ENCODE assay signal across 11 cellular contexts in the genomic region with DNA sequence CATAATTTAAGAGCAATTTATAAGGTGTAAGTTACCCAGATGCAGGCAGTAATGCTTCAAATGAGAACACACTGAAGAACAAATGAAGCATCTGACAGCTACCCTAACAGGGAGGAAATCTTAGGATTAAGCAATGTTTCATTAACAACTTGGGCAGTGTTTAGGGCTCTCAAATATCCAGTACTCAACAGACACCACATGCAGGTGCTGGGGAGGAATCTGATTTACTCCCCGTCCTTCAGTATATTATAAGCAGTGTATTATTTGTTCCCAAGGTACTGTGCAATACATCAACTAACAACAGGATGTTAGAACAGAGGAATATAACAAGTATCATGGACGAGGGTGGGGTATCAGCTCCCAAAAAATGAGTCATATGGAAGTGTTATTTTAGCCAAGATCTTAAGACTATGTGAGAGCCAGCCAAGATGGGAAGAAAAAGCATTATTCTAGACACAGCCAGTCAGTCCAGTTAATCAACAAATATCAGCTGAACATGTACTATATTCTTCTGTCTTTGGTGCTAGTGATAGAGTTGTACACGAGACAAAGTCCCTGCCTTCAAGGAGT. TPM values are rescaled to one million over a fixed set of nuclear protein-coding genes. Genes with fewer than 3 reads are reported as not detected.
DNase-seq lines count a peak whose midpoint lies in the region; ATAC-seq and TF ChIP-seq lines count a peak whose summit lies in the region.
"Had no signal": no experiment of that assay in that cellular context is flagged by ENCODE, and none has a peak within 500 bp of the region (broad histone marks: within the 10 kb centered on the region; RNA-seq: fewer than 3 reads in every experiment).

No MANE protein-coding gene starts in this region.

- POLR2A ChIA-PET in RWPE1 (lab: Yijun Ruan, JAX; ENCODE audit: low non-redundant PET) = no interaction called here

- H3K36me3 Mint-ChIP-seq in osteocyte (ENCODE audit: unreplicated experiment) = peaks cover 37% of the 10 kb centered on the region

- no peak overlapping the region for H3K27ac ChIP-seq in RWPE1

- H3K4me1 Mint-ChIP-seq in osteocyte (ENCODE audit: unreplicated experiment) = peaks cover 20% of the 10 kb centered on the region

- intact Hi-C loops in Right ventricle myocardium superior (cut with DNase I) = no loop called here

- no peak overlapping the region for H3K4me3 Mint-ChIP-seq in osteocyte (ENCODE audit: unreplicated experiment)

- peak; percentile 57 for DNase-seq in EL
- DNase-seq in RWPE1 (ENCODE audit: low spot score) = peak; percentile 41
- DNase-seq in fibroblast of gingiva (ENCODE audit: low read depth) = peak; percentile 69
- no peak for DNase-seq in osteocyte (ENCODE audit: extremely low spot score, unreplicated experiment)
- DNase-seq in middle frontal gyrus (ENCODE audit: extremely low spot score, low spot score) = no peak
- no peak for DNase-seq in GM13977 (ENCODE audit: low spot score)
- no peak for DNase-seq in Right ventricle myocardium superior
- DNase-seq: amygdala, NCI-H2107, sigmoid colon had no signal

- ATAC-seq in HG03442 (IDR thresholded peaks at IDR 0.05; ENCODE audit: unreplicated experiment) (no peak), Right ventricle myocardium superior (ENCODE audit: poor library complexity) (no peak)

- CTCF ChIA-PET in RWPE1 (lab: Yijun Ruan, JAX) = interaction anchor here (1.5 kb wide), 1 partner anchor 35 kb away, joined by 4 read pairs; the partner anchor contains the start of gene C15orf40

- H3K27me3 Mint-ChIP-seq in osteocyte (ENCODE audit: unreplicated experiment) = no peaks in the 10 kb centered on the region

- in situ Hi-C loops in GM13977 (cut with MboI; ENCODE audit: low pct_unique_long_range_greater_than_20kb, low sequenced_read_pairs, unreplicated experiment) = no loop called here

- TF ChIP-seq CTCF in RWPE1 (conservative IDR thresholded peaks at IDR 0.05; ENCODE audit: low read depth) (no peak), osteocyte (IDR thresholded peaks at IDR 0.05) (no peak), GM13977 (IDR thresholded peaks at IDR 0.05; ENCODE audit: extremely low read depth, insufficient read depth, missing control alignments) (no peak)

- peak overlapping the region; percentile 78 for H3K27ac Mint-ChIP-seq in osteocyte (ENCODE audit: unreplicated experiment)

- H3K9me3 Mint-ChIP-seq in osteocyte (ENCODE audit: unreplicated experiment) = no peaks in the 10 kb centered on the region

RNA-seq across cellular contexts. Expression of gene BTBD1, which starts 20.4 kb away (rescaled TPM):
- total RNA-seq in osteocyte (53.2 and 55.5 TPM in 2 replicates), Right ventricle myocardium superior (158 TPM)

RNA-seq across cellular contexts. Expression of gene C15orf40, which starts 35.2 kb away (rescaled TPM):
- total RNA-seq in osteocyte (22.2 and 24.5 TPM in 2 replicates), Right ventricle myocardium superior (11.2 TPM)

Comparison
In these comparisons a context has a peak if more than half of its experiments do, and no peak if none do; other contexts are left out.
1. DNase-seq: peak in EL (single experiment), RWPE1 (single experiment) and fibroblast of gingiva (single experiment); none in osteocyte (single experiment), middle frontal gyrus (single experiment), GM13977 (single experiment) and Right ventricle myocardium superior (single experiment).